ENCODE assay signal across 30 cellular contexts in genomic region chr1:66368261-66368660, GRCh38.
DNase-seq lines count a peak whose midpoint lies in the region; ATAC-seq and TF ChIP-seq lines count a peak whose summit lies in the region.
"Had no signal": no experiment of that assay in that cellular context is flagged by ENCODE, and none has a peak within 500 bp of the region (broad histone marks: within the 10 kb centered on the region; RNA-seq: fewer than 3 reads in every experiment).

No MANE protein-coding gene starts in this region.

- H3K9me3 Mint-ChIP-seq in activated naive CD4-positive, alpha-beta T cell treated with anti-CD3 and anti-CD28 coated beads for 36 hours: no peaks in the 10 kb centered on the region
- no peaks in the 10 kb centered on the region for H3K9me3 Mint-ChIP-seq in CD8-positive, alpha-beta memory T cell
- peaks cover 3% of the 10 kb centered on the region for H3K9me3 Mint-ChIP-seq in activated naive CD8-positive, alpha-beta T cell treated with anti-CD3 and anti-CD28 coated beads for 36 hours
- H3K9me3 Mint-ChIP-seq: nephron progenitor cell; T-helper 1 cell treated with Interleukin-12 subunit alpha and Interleukin-12 subunit beta and Interleukin-4 antibody, amounts not matched to agents 30 μg/mL and 1 μg/mL, for 36 hours had no signal

- H3K27ac Mint-ChIP-seq in activated naive CD4-positive, alpha-beta T cell treated with anti-CD3 and anti-CD28 coated beads for 36 hours: peak overlapping the region; percentile 59
- H3K27ac Mint-ChIP-seq in CD8-positive, alpha-beta memory T cell: peak overlapping the region in 6 of 8 donors; percentile 4 to 90 (median 42)
- peak overlapping the region; percentile 87 for H3K27ac Mint-ChIP-seq in activated naive CD8-positive, alpha-beta T cell treated with anti-CD3 and anti-CD28 coated beads for 36 hours
- H3K27ac Mint-ChIP-seq: nephron progenitor cell had no signal

- H3K4me3 ChIP-seq in CD8-positive, alpha-beta memory T cell (ENCODE audit: low read length): no peak overlapping the region
- no peak overlapping the region for H3K4me3 ChIP-seq in gastrocnemius medialis
- H3K4me3 ChIP-seq: lung, mucosa of descending colon, ovary, SK-N-MC, tibial nerve had no signal

- H3K9me3 ChIP-seq in CD8-positive, alpha-beta memory T cell (ENCODE audit: low read length): no peaks in the 10 kb centered on the region
- H3K9me3 ChIP-seq in gastrocnemius medialis: no peaks in the 10 kb centered on the region
- H3K9me3 ChIP-seq: mucosa of descending colon, ovary, tibial nerve had no signal

- no peak overlapping the region for H3K27ac ChIP-seq in CD8-positive, alpha-beta memory T cell (ENCODE audit: low read depth, low read length)
- H3K27ac ChIP-seq in gastrocnemius medialis: peak overlapping the region; percentile 8 to 80 (median 29)
- H3K27ac ChIP-seq: foreskin keratinocyte, ovary, SK-N-MC had no signal

- no peak for TF ChIP-seq CTCF in gastrocnemius medialis (IDR thresholded peaks at IDR 0.05 in 4 of 5, conservative IDR thresholded peaks at IDR 0.05 in 1 of 5)

- peaks cover 67% of the 10 kb centered on the region for H3K36me3 ChIP-seq in CD8-positive, alpha-beta memory T cell (ENCODE audit: insufficient read depth, low read length)
- peaks cover 0 to 72% of the 10 kb centered on the region in 2 donors for H3K36me3 ChIP-seq in gastrocnemius medialis
- H3K36me3 ChIP-seq: ovary had no signal

- intact Hi-C loops in activated naive CD4-positive, alpha-beta T cell treated with anti-CD3 and anti-CD28 coated beads for 36 hours (cut with micrococcal nuclease): no loop called here
- intact Hi-C loops in gastrocnemius medialis (cut with DNase I; ENCODE audit: low total_unique reads): no loop called here

- no peaks in the 10 kb centered on the region for H3K27me3 Mint-ChIP-seq in activated naive CD4-positive, alpha-beta T cell treated with anti-CD3 and anti-CD28 coated beads for 36 hours (ENCODE audit: low read depth)
- H3K27me3 Mint-ChIP-seq in CD8-positive, alpha-beta memory T cell: no peaks in the 10 kb centered on the region
- no peaks in the 10 kb centered on the region for H3K27me3 Mint-ChIP-seq in activated naive CD8-positive, alpha-beta T cell treated with anti-CD3 and anti-CD28 coated beads for 36 hours

- H3K4me1 Mint-ChIP-seq in activated naive CD4-positive, alpha-beta T cell treated with anti-CD3 and anti-CD28 coated beads for 36 hours (ENCODE audit: low read depth): peaks cover 87% of the 10 kb centered on the region
- H3K4me1 Mint-ChIP-seq in CD8-positive, alpha-beta memory T cell: peaks cover 58 to 87% (median 76%) of the 10 kb centered on the region in 3 donors
- peaks cover 82% of the 10 kb centered on the region for H3K4me1 Mint-ChIP-seq in activated naive CD8-positive, alpha-beta T cell treated with anti-CD3 and anti-CD28 coated beads for 36 hours

- CTCF ChIA-PET in activated naive CD4-positive, alpha-beta T cell treated with anti-CD3 and anti-CD28 coated beads for 36 hours (lab: Charles Lee): interaction anchor here (0.5 to 7.3 kb wide), 9 partner anchors 18 to 125 kb away, joined by 3 to 61 read pairs (median 4); no protein-coding TSS in a partner anchor
- CTCF ChIA-PET in CD8-positive, alpha-beta memory T cell (lab: Charles Lee): interaction anchor here (2.3 kb wide), 1 partner anchor 78 kb away, joined by 11 read pairs; no protein-coding TSS in a partner anchor

- POLR2A ChIA-PET in CD8-positive, alpha-beta memory T cell (lab: Charles Lee): interaction anchor here (0.9 kb wide), 1 partner anchor 24 kb away, joined by 4 read pairs; no protein-coding TSS in a partner anchor

- DNase-seq in activated naive CD4-positive, alpha-beta T cell treated with anti-CD3 and anti-CD28 coated beads for 36 hours: no peak
- DNase-seq in activated naive CD4-positive, alpha-beta T cell treated with Interleukin-2 at 50 U/mL for 16 hours: no peak
- no peak for DNase-seq in CD8-positive, alpha-beta memory T cell
- no peak for DNase-seq in activated naive CD8-positive, alpha-beta T cell treated with anti-CD3 and anti-CD28 coated beads for 36 hours
- DNase-seq in gastrocnemius medialis (no peak), EL (no peak)
- DNase-seq: ACHN; activated CD4-positive, alpha-beta T cell treated with anti-CD3 and anti-CD28 coated beads for 4 hours; activated gamma-delta T cell; amniotic stem cell; C1 segment of cervical spinal cord; DND-41; effector CD8-positive, alpha-beta T cell; foreskin keratinocyte; mucosa of descending colon; NCI-H1417 treated with DMSO at 0.1 percent for 48 hours; NCI-H2081; NCI-H226; NCI-H69; nephron progenitor cell; ovary; RPMI8226; small intestine; stimulated activated CD4-positive, alpha-beta T cell treated with anti-CD3 and anti-CD28 coated beads, Interleukin-1b, Interleukin-23, amount 100 ng/mL, for 48 hours; stimulated activated CD8-positive, alpha-beta memory T cell treated with anti-CD3 and anti-CD28 coated beads, Interleukin-4, amount 100 ng/mL, for 48 hours had no signal

- H3K27me3 ChIP-seq in CD8-positive, alpha-beta memory T cell (ENCODE audit: insufficient read depth, low read length, poor library complexity, severe bottlenecking): no peaks in the 10 kb centered on the region
- no peaks in the 10 kb centered on the region for H3K27me3 ChIP-seq in gastrocnemius medialis
- H3K27me3 ChIP-seq: foreskin keratinocyte, ovary, tibial nerve had no signal

- H3K36me3 Mint-ChIP-seq in activated naive CD4-positive, alpha-beta T cell treated with anti-CD3 and anti-CD28 coated beads for 36 hours (ENCODE audit: low read depth): peaks cover 74% of the 10 kb centered on the region
- H3K36me3 Mint-ChIP-seq in CD8-positive, alpha-beta memory T cell: peaks cover 43 to 96% (median 50%) of the 10 kb centered on the region in 3 donors
- peaks cover 87% of the 10 kb centered on the region for H3K36me3 Mint-ChIP-seq in activated naive CD8-positive, alpha-beta T cell treated with anti-CD3 and anti-CD28 coated beads for 36 hours

- TF ChIP-seq POLR2A in gastrocnemius medialis (IDR thresholded peaks at IDR 0.05): no peak

- ATAC-seq in gastrocnemius medialis (no peak), esophagus mucosa (no peak)
- ATAC-seq: foreskin keratinocyte, mucosa of descending colon had no signal

- in situ Hi-C loops in gastrocnemius medialis (cut with MboI; ENCODE audit: low sequenced_read_pairs in 4 of 4): no loop called here

- H3K4me3 Mint-ChIP-seq in activated naive CD4-positive, alpha-beta T cell treated with anti-CD3 and anti-CD28 coated beads for 36 hours: no peak overlapping the region
- H3K4me3 Mint-ChIP-seq in CD8-positive, alpha-beta memory T cell: no peak overlapping the region
- H3K4me3 Mint-ChIP-seq in activated naive CD8-positive, alpha-beta T cell treated with anti-CD3 and anti-CD28 coated beads for 36 hours: no peak overlapping the region
- H3K4me3 Mint-ChIP-seq: nephron progenitor cell; T-helper 1 cell treated with Interleukin-12 subunit alpha and Interleukin-12 subunit beta and Interleukin-4 antibody, amounts not matched to agents 30 μg/mL and 1 μg/mL, for 36 hours had no signal

- peaks cover 59% of the 10 kb centered on the region for H3K4me1 ChIP-seq in CD8-positive, alpha-beta memory T cell (ENCODE audit: insufficient read depth, low read length)
- H3K4me1 ChIP-seq in gastrocnemius medialis: peaks cover 10 to 18% of the 10 kb centered on the region in 2 donors
- H3K4me1 ChIP-seq: foreskin keratinocyte had no signal
